Comparison of ENCODE assay signal across 9 cellular contexts in genomic region chr9:76374702-76375543, GRCh38. TPM values are rescaled to one million over a fixed set of nuclear protein-coding genes. Genes with fewer than 3 reads are reported as not detected.
DNase-seq lines count a peak whose midpoint lies in the region; ATAC-seq, FAIRE-seq and TF ChIP-seq lines count a peak whose summit lies in the region.
"Had no signal": no experiment of that assay in that cellular context is flagged by ENCODE, and none has a peak within 500 bp of the region (broad histone marks: within the 10 kb centered on the region; RNA-seq: fewer than 3 reads in every experiment).

No MANE protein-coding gene starts in this region.

- CTCF ChIA-PET in K562 (lab: Yijun Ruan, JAX; ENCODE audit: low intra/inter-chr PET ratio), result no interaction called here

- peak; percentile 15; the same call in 1 of the 2 replicates for TF ChIP-seq EP300 in K562 (IDR thresholded peaks at IDR 0.05; ENCODE audit: low read length)

- no peak for TF ChIP-seq POLR2A in K562 (conservative IDR thresholded peaks at IDR 0.05)

- in situ Hi-C loops in K562 (cut with MboI), result no loop called here

- FAIRE-seq in K562 (lab: Jason Lieb, UNC) (peak; percentile 61), urothelium cell line (lab: Jason Lieb, UNC) (no peak)

- H3K4me1 ChIP-seq in K562 (replicated peaks in 1 of 2; ENCODE audit: control insufficient read depth in 2 of 2, insufficient read depth in 2 of 2, low read length in 2 of 2), result peaks cover 0 to 6% of the 10 kb centered on the region in 2 experiments; a peak in 2 of 5 replicates

- H3K27ac ChIP-seq in K562 (ENCODE audit: extremely low read depth, low read depth, low read length), result no peak overlapping the region
- H3K27ac ChIP-seq: BLaER1 had no signal

- no peak overlapping the region for H3K9ac ChIP-seq in K562 (ENCODE audit: insufficient read depth in 1 of 2, low read depth in 2 of 2, low read length in 2 of 2)
- H3K9ac ChIP-seq: BLaER1 had no signal

- no peaks in the 10 kb centered on the region for H3K27me3 ChIP-seq in K562 (ENCODE audit: control insufficient read depth in 2 of 2, insufficient read depth in 2 of 2, low read length in 2 of 2)
- H3K27me3 ChIP-seq: BLaER1 had no signal

- 69% methylated on average over 9 of the region's 10 CpGs for WGBS in K562 (ENCODE audit: insufficient coverage, low coverage, missing lambda C conversion rate)

- no peak overlapping the region for H2AFZ ChIP-seq in K562 (ENCODE audit: low read depth, low read length)

- TF ChIP-seq CTCF in K562 (IDR thresholded peaks at IDR 0.05 in 2 of 3, conservative IDR thresholded peaks at IDR 0.05 in 1 of 3; ENCODE audit: insufficient read depth in 2 of 3, low read depth in 1 of 3, low read length in 3 of 3), result no peak

- H3K4me3 ChIP-seq in K562, result no peak overlapping the region
- H3K4me3 ChIP-seq: BLaER1 had no signal

- no peaks in the 10 kb centered on the region for H3K79me2 ChIP-seq in K562 (ENCODE audit: control insufficient read depth, insufficient read depth, low read length)

- H3K9me1 ChIP-seq in K562 (ENCODE audit: control insufficient read depth, insufficient read depth, low read length), result no peaks in the 10 kb centered on the region

- TF ChIP-seq RAD21 in K562 (CRISPR knock-in tag; conservative IDR thresholded peaks at IDR 0.05 in 1 of 2, IDR thresholded peaks at IDR 0.05 in 1 of 2), result no peak

- no peak overlapping the region for H3K4me2 ChIP-seq in K562 (ENCODE audit: insufficient read depth, low read length)
- H3K4me2 ChIP-seq: BLaER1 had no signal

- BruUV-seq in K562 (replicated peaks; lab: Mats Ljungman, UMichigan), result no TSS peak

- no peaks in the 10 kb centered on the region for H3K36me3 ChIP-seq in K562 (ENCODE audit: control insufficient read depth, insufficient read depth, low read length)
- H3K36me3 ChIP-seq: BLaER1 had no signal

- ATAC-seq in K562 (peak; percentile 55; the same call in 1 of the 3 replicates), HG03520 (IDR thresholded peaks at IDR 0.05; ENCODE audit: unreplicated experiment) (no peak)

- POLR2A ChIA-PET in K562 (lab: Yijun Ruan, JAX), result interaction anchor here (0.5 to 1.0 kb wide), 4 partner anchors 16 to 93 kb away, joined by 3 read pairs; partner anchors contain the start of gene RFK

- peak; percentile 6 for DNase-seq in NCI-H345 (lab: John Stamatoyannopoulos, UW)
- DNase-seq in NCI-H345 treated with DMSO at 0.1 percent for 48 hours (lab: John Stamatoyannopoulos, UW; ENCODE audit: unreplicated experiment), result no peak
- peak in 3 of 4 experiments; percentile 16 to 36 (median 17) for DNase-seq in K562 (ENCODE audit: extremely low read depth in 1 of 4, low spot score in 3 of 4)
- peak; percentile 93 for DNase-seq in kidney tubule cell (ENCODE audit: low spot score)
- DNase-seq in urothelium cell line (ENCODE audit: low spot score), result peak; percentile 72
- DNase-seq in putamen (ENCODE audit: low spot score), result no peak
- DNase-seq in retina, result no peak

- no peaks in the 10 kb centered on the region for H3K9me3 ChIP-seq in K562 (replicated peaks; ENCODE audit: control insufficient read depth, insufficient read depth, low read depth, low read length)
- H3K9me3 ChIP-seq: BLaER1 had no signal

- intact Hi-C loops in K562 (cut with micrococcal nuclease), result no loop called here

- no peaks in the 10 kb centered on the region for H4K20me1 ChIP-seq in K562 (replicated peaks; ENCODE audit: control insufficient read depth, insufficient read depth, low read length)
- H4K20me1 ChIP-seq: BLaER1 had no signal

TF ChIP-seq in K562, 482 proteins besides CTCF, POLR2A, EP300 and RAD21 (continues in another document):
- TF ChIP-seq CREB1 (IDR thresholded peaks at IDR 0.05), result no peak
- peak; percentile 19; the same call in 1 of the 2 replicates for TF ChIP-seq CREB1 (CRISPR knock-in tag; IDR thresholded peaks at IDR 0.05)
- TF ChIP-seq CREM (IDR thresholded peaks at IDR 0.05; ENCODE audit: low read depth), result peak; percentile 82
- TF ChIP-seq ZNF511 (CRISPR knock-in tag; IDR thresholded peaks at IDR 0.05), result no peak
- no peak for TF ChIP-seq CC2D1A (IDR thresholded peaks at IDR 0.05)
- TF ChIP-seq NR2C2 (CRISPR knock-in tag; IDR thresholded peaks at IDR 0.05), result no peak
- peak; percentile 41; the same call in 1 of the 2 replicates for TF ChIP-seq NR2C2 (tag; IDR thresholded peaks at IDR 0.05)
- peak; percentile 76 for TF ChIP-seq MEIS2 (IDR thresholded peaks at IDR 0.05; ENCODE audit: partially characterized antibody)
- peak; percentile 61; the same call in 1 of the 2 replicates for TF ChIP-seq SPI1 (IDR thresholded peaks at IDR 0.05; ENCODE audit: borderline replicate concordance, low read depth, low read length)
- TF ChIP-seq ATF7 (IDR thresholded peaks at IDR 0.05), result peak; percentile 63; the same call in 1 of the 2 replicates
- TF ChIP-seq JUND (IDR thresholded peaks at IDR 0.05; ENCODE audit: borderline replicate concordance, low read depth, low read length), result peak; percentile 47; the same call in 1 of the 2 replicates
- TF ChIP-seq JUND (tag; IDR thresholded peaks at IDR 0.05; ENCODE audit: borderline replicate concordance, low read depth, low read length), result peak; percentile 50; the same call in 1 of the 3 replicates
- TF ChIP-seq TBL1XR1 (IDR thresholded peaks at IDR 0.05; ENCODE audit: low read length in 2 of 2), result no peak
- no peak for TF ChIP-seq SMC3 (conservative IDR thresholded peaks at IDR 0.05; ENCODE audit: insufficient read depth, low read depth, low read length)
- peak; percentile 60 for TF ChIP-seq ATF3 (IDR thresholded peaks at IDR 0.05)
- no peak for TF ChIP-seq ATF3 (CRISPR knock-in tag; conservative IDR thresholded peaks at IDR 0.05)
- no peak for TF ChIP-seq NR2C1 (IDR thresholded peaks at IDR 0.05)
- 0 out of 2 replicates have a peak, but pooled peaks have one; percentile 29 for TF ChIP-seq NR2C1 (tag; IDR thresholded peaks at IDR 0.05)

RNA-seq across cellular contexts. Expression of gene RFK, which starts 19.3 kb away (rescaled TPM):
- 3.3 and 9.3 TPM in 2 replicates for total RNA-seq in K562 (2011; cell fraction: chromatin; rRNA removed; ENCODE audit: low replicate concordance)
- total RNA-seq in K562 (2011; cell fraction: nucleolus; rRNA removed), result 3.6 and 4.0 TPM in 2 replicates
- 8.3 and 10.5 TPM in 2 replicates for total RNA-seq in K562 (2011; cell fraction: nucleoplasm; rRNA removed)
- total RNA-seq in K562 (2014; rRNA removed), result 12.4 and 16.4 TPM in 2 replicates
- 26.5 and 27.2 TPM in 2 replicates for total RNA-seq in K562 (2014; rRNA removed; fragmentation: Illumina TruSeq; extraction: Trizol)
- total RNA-seq in K562 (2015; rRNA removed; fragmentation: Illumina TruSeq; extraction: Trizol), result 19.0 and 22.2 TPM in 2 replicates
- total RNA-seq in K562 (2021), result 14.8 and 20.1 TPM in 2 replicates
- polyA plus RNA-seq in K562 (2011; rRNA removed), result 49.3 and 51.1 TPM in 2 replicates
- polyA plus RNA-seq in K562 (2011; cell fraction: cytosol; rRNA removed), result 15.3 and 17.2 TPM in 2 replicates
- polyA plus RNA-seq in K562 (2011; cell fraction: nucleus; rRNA removed), result 2.8 and 6.1 TPM in 2 replicates
- 17.4 and 25.5 TPM in 2 replicates for polyA plus RNA-seq in K562 (2012)
- 23.1 and 28.1 TPM in 2 replicates for polyA plus RNA-seq in K562 (2014; fragmentation: Illumina TruSeq; extraction: Trizol)
- 1 to 10 TPM; 3.8 to 7.0 TPM for polyA plus RNA-seq in K562 (2014; fragmentation: Nextera tagmentation; extraction: Ambion mirVana)
- polyA plus RNA-seq in K562 (2014; rRNA removed), result 12.9 and 17.3 TPM in 2 replicates
- 24.4 and 47.3 TPM in 2 replicates for polyA minus RNA-seq in K562 (2011; rRNA and poly(A)+ RNA removed)
- 11.2 and 16.2 TPM in 2 replicates for polyA minus RNA-seq in K562 (2011; cell fraction: cytosol; rRNA and poly(A)+ RNA removed)
- polyA minus RNA-seq in K562 (2011; cell fraction: nucleus; rRNA and poly(A)+ RNA removed), result 3.2 and 8.6 TPM in 2 replicates

Comparison
In these comparisons a context has a peak if more than half of its experiments do, and no peak if none do; other contexts are left out.
1. DNase-seq: peak in NCI-H345 (single experiment), K562 (3 of 4), kidney tubule cell (single experiment) and urothelium cell line (single experiment); none in NCI-H345 treated with DMSO at 0.1 percent for 48 hours (single experiment), putamen (single experiment) and retina (single experiment).